1 cellular context compared by ENCODE assay signal in the genomic region with DNA sequence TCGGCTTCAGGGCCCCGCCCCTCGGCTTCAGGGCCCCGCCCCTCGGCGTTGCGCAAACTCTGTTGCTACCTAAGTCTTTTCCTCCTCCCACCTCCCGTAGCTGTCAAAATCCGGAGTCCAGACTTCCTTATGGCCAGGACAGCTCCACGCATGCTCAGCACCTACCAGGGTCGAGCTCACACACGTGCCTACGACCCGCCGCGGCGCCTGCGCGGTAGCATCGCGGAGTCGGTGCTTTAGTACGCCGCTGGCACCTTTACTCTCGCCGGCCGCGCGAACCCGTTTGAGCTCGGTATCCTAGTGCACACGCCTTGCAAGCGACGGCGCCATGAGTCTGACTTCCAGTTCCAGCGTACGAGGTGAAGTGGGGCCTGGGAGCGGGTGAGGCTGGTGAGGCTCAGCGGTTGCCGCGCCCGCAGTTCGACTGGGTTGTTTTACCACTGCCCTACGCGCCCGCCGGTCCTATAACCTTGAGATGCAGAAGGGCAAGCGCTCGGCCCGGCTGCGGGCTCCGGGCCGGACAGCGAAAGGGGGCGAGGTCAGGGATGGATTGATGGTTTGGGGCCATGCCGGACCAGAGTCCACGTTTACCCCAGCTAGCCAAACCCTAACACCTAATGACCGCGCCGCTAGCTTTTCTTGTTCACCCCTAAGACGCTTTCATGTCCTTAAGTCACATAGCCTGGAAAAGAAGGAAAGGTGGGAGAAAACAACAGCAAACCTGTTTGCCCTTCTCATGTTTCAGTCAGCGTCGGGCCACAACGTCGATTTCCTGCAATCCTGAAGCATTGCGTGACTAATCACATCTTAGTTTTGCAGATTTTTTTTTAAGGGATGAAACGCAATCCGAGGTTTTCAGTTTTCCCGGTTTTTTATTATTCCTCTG.
TF ChIP-seq lines count a peak whose summit lies in the region.

A gene (plus strand): TSS at position 217 of the 886 bp plus-strand sequence. CDS start 112 bp downstream, at position 329.

TF ChIP-seq in HepG2, 621 proteins besides CTCF, POLR2A, EP300 and RAD21 (continued from another document and continues in another):
- TF ChIP-seq, protein P1, sequence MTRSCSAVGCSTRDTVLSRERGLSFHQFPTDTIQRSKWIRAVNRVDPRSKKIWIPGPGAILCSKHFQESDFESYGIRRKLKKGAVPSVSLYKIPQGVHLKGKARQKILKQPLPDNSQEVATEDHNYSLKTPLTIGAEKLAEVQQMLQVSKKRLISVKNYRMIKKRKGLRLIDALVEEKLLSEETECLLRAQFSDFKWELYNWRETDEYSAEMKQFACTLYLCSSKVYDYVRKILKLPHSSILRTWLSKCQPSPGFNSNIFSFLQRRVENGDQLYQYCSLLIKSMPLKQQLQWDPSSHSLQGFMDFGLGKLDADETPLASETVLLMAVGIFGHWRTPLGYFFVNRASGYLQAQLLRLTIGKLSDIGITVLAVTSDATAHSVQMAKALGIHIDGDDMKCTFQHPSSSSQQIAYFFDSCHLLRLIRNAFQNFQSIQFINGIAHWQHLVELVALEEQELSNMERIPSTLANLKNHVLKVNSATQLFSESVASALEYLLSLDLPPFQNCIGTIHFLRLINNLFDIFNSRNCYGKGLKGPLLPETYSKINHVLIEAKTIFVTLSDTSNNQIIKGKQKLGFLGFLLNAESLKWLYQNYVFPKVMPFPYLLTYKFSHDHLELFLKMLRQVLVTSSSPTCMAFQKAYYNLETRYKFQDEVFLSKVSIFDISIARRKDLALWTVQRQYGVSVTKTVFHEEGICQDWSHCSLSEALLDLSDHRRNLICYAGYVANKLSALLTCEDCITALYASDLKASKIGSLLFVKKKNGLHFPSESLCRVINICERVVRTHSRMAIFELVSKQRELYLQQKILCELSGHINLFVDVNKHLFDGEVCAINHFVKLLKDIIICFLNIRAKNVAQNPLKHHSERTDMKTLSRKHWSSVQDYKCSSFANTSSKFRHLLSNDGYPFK (CRISPR knock-in tag; IDR thresholded peaks at IDR 0.05; ENCODE audit: borderline replicate concordance), result peak; percentile 92
- TF ChIP-seq, protein P2, sequence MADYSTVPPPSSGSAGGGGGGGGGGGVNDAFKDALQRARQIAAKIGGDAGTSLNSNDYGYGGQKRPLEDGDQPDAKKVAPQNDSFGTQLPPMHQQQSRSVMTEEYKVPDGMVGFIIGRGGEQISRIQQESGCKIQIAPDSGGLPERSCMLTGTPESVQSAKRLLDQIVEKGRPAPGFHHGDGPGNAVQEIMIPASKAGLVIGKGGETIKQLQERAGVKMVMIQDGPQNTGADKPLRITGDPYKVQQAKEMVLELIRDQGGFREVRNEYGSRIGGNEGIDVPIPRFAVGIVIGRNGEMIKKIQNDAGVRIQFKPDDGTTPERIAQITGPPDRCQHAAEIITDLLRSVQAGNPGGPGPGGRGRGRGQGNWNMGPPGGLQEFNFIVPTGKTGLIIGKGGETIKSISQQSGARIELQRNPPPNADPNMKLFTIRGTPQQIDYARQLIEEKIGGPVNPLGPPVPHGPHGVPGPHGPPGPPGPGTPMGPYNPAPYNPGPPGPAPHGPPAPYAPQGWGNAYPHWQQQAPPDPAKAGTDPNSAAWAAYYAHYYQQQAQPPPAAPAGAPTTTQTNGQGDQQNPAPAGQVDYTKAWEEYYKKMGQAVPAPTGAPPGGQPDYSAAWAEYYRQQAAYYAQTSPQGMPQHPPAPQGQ (CRISPR knock-in tag; IDR thresholded peaks at IDR 0.05; ENCODE audit: borderline replicate concordance), result no peak
- TF ChIP-seq, protein P3, sequence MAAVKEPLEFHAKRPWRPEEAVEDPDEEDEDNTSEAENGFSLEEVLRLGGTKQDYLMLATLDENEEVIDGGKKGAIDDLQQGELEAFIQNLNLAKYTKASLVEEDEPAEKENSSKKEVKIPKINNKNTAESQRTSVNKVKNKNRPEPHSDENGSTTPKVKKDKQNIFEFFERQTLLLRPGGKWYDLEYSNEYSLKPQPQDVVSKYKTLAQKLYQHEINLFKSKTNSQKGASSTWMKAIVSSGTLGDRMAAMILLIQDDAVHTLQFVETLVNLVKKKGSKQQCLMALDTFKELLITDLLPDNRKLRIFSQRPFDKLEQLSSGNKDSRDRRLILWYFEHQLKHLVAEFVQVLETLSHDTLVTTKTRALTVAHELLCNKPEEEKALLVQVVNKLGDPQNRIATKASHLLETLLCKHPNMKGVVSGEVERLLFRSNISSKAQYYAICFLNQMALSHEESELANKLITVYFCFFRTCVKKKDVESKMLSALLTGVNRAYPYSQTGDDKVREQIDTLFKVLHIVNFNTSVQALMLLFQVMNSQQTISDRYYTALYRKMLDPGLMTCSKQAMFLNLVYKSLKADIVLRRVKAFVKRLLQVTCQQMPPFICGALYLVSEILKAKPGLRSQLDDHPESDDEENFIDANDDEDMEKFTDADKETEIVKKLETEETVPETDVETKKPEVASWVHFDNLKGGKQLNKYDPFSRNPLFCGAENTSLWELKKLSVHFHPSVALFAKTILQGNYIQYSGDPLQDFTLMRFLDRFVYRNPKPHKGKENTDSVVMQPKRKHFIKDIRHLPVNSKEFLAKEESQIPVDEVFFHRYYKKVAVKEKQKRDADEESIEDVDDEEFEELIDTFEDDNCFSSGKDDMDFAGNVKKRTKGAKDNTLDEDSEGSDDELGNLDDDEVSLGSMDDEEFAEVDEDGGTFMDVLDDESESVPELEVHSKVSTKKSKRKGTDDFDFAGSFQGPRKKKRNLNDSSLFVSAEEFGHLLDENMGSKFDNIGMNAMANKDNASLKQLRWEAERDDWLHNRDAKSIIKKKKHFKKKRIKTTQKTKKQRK (IDR thresholded peaks at IDR 0.05; ENCODE audit: low read length), result no peak
- peak; percentile 72 for TF ChIP-seq SRSF1 (optimal IDR thresholded peaks at IDR 0.05; ENCODE audit: low read depth, low read length)
- no peak for TF ChIP-seq ZNF570 (CRISPR knock-in tag; IDR thresholded peaks at IDR 0.05; ENCODE audit: borderline replicate concordance)
- peak; percentile 84 for TF ChIP-seq HDAC2 (CRISPR knock-in tag; IDR thresholded peaks at IDR 0.05)
- TF ChIP-seq ZNF780A (CRISPR knock-in tag; IDR thresholded peaks at IDR 0.05), result peak; percentile 79
- TF ChIP-seq SPEN (CRISPR knock-in tag; IDR thresholded peaks at IDR 0.05; ENCODE audit: low read depth), result peak; percentile 83
- TF ChIP-seq RAD51 (IDR thresholded peaks at IDR 0.05; ENCODE audit: borderline replicate concordance), result 0 out of 2 replicates have a peak, but pooled peaks have one; percentile 18
- peak; percentile 82 for TF ChIP-seq ZNF264 (CRISPR knock-in tag; IDR thresholded peaks at IDR 0.05)
- TF ChIP-seq, protein P4, sequence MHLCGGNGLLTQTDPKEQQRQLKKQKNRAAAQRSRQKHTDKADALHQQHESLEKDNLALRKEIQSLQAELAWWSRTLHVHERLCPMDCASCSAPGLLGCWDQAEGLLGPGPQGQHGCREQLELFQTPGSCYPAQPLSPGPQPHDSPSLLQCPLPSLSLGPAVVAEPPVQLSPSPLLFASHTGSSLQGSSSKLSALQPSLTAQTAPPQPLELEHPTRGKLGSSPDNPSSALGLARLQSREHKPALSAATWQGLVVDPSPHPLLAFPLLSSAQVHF (CRISPR knock-in tag; IDR thresholded peaks at IDR 0.05), result peak; percentile 94; the same call in 1 of the 2 replicates
- peak; percentile 94 for TF ChIP-seq ZFY (CRISPR knock-in tag; IDR thresholded peaks at IDR 0.05)
- peak; percentile 92; the same call in 1 of the 2 replicates for TF ChIP-seq ZNF451 (CRISPR knock-in tag; IDR thresholded peaks at IDR 0.05)
- peak; percentile 95 for TF ChIP-seq HIVEP1 (CRISPR knock-in tag; IDR thresholded peaks at IDR 0.05)
- TF ChIP-seq ZNF44 (CRISPR knock-in tag; IDR thresholded peaks at IDR 0.05), result peak; percentile 38; the same call in 1 of the 2 replicates
- TF ChIP-seq SIN3A (IDR thresholded peaks at IDR 0.05; ENCODE audit: borderline replicate concordance, low read depth, low read length), result no peak
- TF ChIP-seq ZSCAN21 (CRISPR knock-in tag; IDR thresholded peaks at IDR 0.05; ENCODE audit: borderline replicate concordance), result peak; percentile 97
- 0 out of 2 replicates have a peak, but pooled peaks have one; percentile 28 for TF ChIP-seq ZNF329 (CRISPR knock-in tag; IDR thresholded peaks at IDR 0.05; ENCODE audit: low read depth)
- no peak for TF ChIP-seq SUZ12 (IDR thresholded peaks at IDR 0.05; ENCODE audit: low read depth, low read length)
- TF ChIP-seq POLR2AphosphoS5 (IDR thresholded peaks at IDR 0.05; ENCODE audit: low read depth, low read length), result peak; percentile 85
- peak; percentile 78 for TF ChIP-seq ZBTB7B (CRISPR knock-in tag; IDR thresholded peaks at IDR 0.05)
- peak; percentile 96 for TF ChIP-seq ZIK1 (CRISPR knock-in tag; IDR thresholded peaks at IDR 0.05; ENCODE audit: borderline replicate concordance, low read depth)
- peak; percentile 97 for TF ChIP-seq ZNF772 (CRISPR knock-in tag; IDR thresholded peaks at IDR 0.05)
- TF ChIP-seq NR2F1 (CRISPR knock-in tag; IDR thresholded peaks at IDR 0.05), result no peak
- TF ChIP-seq KLF15 (CRISPR knock-in tag; IDR thresholded peaks at IDR 0.05; ENCODE audit: borderline replicate concordance), result peak; percentile 73; the same call in 1 of the 2 replicates
- peak; percentile 99; the same call in 1 of the 2 replicates for TF ChIP-seq ZNF558 (CRISPR knock-in tag; IDR thresholded peaks at IDR 0.05; ENCODE audit: borderline replicate concordance)
- no peak for TF ChIP-seq ATF1 (CRISPR knock-in tag; IDR thresholded peaks at IDR 0.05)
- TF ChIP-seq, protein P5, sequence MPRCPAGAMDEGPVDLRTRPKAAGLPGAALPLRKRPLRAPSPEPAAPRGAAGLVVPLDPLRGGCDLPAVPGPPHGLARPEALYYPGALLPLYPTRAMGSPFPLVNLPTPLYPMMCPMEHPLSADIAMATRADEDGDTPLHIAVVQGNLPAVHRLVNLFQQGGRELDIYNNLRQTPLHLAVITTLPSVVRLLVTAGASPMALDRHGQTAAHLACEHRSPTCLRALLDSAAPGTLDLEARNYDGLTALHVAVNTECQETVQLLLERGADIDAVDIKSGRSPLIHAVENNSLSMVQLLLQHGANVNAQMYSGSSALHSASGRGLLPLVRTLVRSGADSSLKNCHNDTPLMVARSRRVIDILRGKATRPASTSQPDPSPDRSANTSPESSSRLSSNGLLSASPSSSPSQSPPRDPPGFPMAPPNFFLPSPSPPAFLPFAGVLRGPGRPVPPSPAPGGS (CRISPR knock-in tag; IDR thresholded peaks at IDR 0.05), result peak; percentile 97
- peak; percentile 80; the same call in 1 of the 2 replicates for TF ChIP-seq ZSCAN20 (CRISPR knock-in tag; IDR thresholded peaks at IDR 0.05; ENCODE audit: borderline replicate concordance)
- TF ChIP-seq ZNF567 (CRISPR knock-in tag; IDR thresholded peaks at IDR 0.05; ENCODE audit: borderline replicate concordance), result peak; percentile 78; the same call in 1 of the 2 replicates
- TF ChIP-seq, protein P6, sequence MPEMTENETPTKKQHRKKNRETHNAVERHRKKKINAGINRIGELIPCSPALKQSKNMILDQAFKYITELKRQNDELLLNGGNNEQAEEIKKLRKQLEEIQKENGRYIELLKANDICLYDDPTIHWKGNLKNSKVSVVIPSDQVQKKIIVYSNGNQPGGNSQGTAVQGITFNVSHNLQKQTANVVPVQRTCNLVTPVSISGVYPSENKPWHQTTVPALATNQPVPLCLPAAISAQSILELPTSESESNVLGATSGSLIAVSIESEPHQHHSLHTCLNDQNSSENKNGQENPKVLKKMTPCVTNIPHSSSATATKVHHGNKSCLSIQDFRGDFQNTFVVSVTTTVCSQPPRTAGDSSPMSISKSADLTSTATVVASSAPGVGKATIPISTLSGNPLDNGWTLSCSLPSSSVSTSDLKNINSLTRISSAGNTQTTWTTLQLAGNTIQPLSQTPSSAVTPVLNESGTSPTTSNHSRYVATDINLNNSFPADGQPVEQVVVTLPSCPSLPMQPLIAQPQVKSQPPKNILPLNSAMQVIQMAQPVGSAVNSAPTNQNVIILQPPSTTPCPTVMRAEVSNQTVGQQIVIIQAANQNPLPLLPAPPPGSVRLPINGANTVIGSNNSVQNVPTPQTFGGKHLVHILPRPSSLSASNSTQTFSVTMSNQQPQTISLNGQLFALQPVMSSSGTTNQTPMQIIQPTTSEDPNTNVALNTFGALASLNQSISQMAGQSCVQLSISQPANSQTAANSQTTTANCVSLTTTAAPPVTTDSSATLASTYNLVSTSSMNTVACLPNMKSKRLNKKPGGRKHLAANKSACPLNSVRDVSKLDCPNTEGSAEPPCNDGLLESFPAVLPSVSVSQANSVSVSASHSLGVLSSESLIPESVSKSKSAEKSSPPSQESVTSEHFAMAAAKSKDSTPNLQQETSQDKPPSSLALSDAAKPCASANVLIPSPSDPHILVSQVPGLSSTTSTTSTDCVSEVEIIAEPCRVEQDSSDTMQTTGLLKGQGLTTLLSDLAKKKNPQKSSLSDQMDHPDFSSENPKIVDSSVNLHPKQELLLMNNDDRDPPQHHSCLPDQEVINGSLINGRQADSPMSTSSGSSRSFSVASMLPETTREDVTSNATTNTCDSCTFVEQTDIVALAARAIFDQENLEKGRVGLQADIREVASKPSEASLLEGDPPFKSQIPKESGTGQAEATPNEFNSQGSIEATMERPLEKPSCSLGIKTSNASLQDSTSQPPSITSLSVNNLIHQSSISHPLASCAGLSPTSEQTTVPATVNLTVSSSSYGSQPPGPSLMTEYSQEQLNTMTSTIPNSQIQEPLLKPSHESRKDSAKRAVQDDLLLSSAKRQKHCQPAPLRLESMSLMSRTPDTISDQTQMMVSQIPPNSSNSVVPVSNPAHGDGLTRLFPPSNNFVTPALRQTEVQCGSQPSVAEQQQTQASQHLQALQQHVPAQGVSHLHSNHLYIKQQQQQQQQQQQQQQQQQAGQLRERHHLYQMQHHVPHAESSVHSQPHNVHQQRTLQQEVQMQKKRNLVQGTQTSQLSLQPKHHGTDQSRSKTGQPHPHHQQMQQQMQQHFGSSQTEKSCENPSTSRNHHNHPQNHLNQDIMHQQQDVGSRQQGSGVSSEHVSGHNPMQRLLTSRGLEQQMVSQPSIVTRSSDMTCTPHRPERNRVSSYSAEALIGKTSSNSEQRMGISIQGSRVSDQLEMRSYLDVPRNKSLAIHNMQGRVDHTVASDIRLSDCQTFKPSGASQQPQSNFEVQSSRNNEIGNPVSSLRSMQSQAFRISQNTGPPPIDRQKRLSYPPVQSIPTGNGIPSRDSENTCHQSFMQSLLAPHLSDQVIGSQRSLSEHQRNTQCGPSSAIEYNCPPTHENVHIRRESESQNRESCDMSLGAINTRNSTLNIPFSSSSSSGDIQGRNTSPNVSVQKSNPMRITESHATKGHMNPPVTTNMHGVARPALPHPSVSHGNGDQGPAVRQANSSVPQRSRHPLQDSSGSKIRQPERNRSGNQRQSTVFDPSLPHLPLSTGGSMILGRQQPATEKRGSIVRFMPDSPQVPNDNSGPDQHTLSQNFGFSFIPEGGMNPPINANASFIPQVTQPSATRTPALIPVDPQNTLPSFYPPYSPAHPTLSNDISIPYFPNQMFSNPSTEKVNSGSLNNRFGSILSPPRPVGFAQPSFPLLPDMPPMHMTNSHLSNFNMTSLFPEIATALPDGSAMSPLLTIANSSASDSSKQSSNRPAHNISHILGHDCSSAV (CRISPR knock-in tag; IDR thresholded peaks at IDR 0.05; ENCODE audit: borderline replicate concordance), result no peak
- TF ChIP-seq, protein P7, sequence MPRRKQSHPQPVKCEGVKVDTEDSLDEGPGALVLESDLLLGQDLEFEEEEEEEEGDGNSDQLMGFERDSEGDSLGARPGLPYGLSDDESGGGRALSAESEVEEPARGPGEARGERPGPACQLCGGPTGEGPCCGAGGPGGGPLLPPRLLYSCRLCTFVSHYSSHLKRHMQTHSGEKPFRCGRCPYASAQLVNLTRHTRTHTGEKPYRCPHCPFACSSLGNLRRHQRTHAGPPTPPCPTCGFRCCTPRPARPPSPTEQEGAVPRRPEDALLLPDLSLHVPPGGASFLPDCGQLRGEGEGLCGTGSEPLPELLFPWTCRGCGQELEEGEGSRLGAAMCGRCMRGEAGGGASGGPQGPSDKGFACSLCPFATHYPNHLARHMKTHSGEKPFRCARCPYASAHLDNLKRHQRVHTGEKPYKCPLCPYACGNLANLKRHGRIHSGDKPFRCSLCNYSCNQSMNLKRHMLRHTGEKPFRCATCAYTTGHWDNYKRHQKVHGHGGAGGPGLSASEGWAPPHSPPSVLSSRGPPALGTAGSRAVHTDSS (CRISPR knock-in tag; conservative IDR thresholded peaks at IDR 0.05), result no peak
- peak; percentile 55; the same call in 1 of the 2 replicates for TF ChIP-seq SP5 (CRISPR knock-in tag; IDR thresholded peaks at IDR 0.05; ENCODE audit: borderline replicate concordance, low read depth)
- no peak for TF ChIP-seq SSRP1 (CRISPR knock-in tag; IDR thresholded peaks at IDR 0.05)
